26 cellular contexts compared by ENCODE assay signal in genomic region chr6:17878734-17879133, GRCh38.
"Had no signal": no experiment of that assay in that cellular context is flagged by ENCODE, and none has a peak within 500 bp of the region (broad histone marks: within the 10 kb centered on the region; RNA-seq: fewer than 3 reads in every experiment).

No MANE protein-coding gene starts in this region.

- H3K9me3 ChIP-seq: esophagus muscularis mucosa, left ventricle myocardium inferior, suprapubic skin, tibial artery, upper lobe of right lung had no signal

- H3K27me3 ChIP-seq: brain microvascular endothelial cell, esophagus muscularis mucosa, suprapubic skin, tibial artery, upper lobe of right lung had no signal

- FAIRE-seq: astrocyte, islet of Langerhans had no signal

- H3K27ac ChIP-seq: brain microvascular endothelial cell, left ventricle myocardium inferior, suprapubic skin, tibial artery, upper lobe of right lung had no signal

- DNase-seq: activated CD4-positive, alpha-beta memory T cell treated with anti-CD3 and anti-CD28 coated beads, Interleukin-2, amount 10 ng/mL, durations not matched to agents 7 days and 5 days; activated CD4-positive, alpha-beta T cell treated with anti-CD3 and anti-CD28 coated beads, Interleukin-2, amount 10 ng/mL, durations not matched to agents 24 days and 14 days; activated CD4-positive, CD25-positive, alpha-beta regulatory T cell treated with anti-CD3 and anti-CD28 coated beads, Interleukin-2, amount 50 U/mL, for 72 hours; activated CD8-positive, alpha-beta memory T cell treated with anti-CD3 and anti-CD28 coated beads, Interleukin-2, amount 50 U/mL, for 48 hours; activated gamma-delta T cell treated with Interleukin-2 at 50 U/mL for 16 hours; activated naive CD4-positive, alpha-beta T cell treated with anti-CD3 and anti-CD28 coated beads, Interleukin-2, amount 50 U/mL, for 16 hours; activated T-cell treated with anti-CD3 and anti-CD28 coated beads, Interleukin-2, amount 50 U/mL, for 24 hours; amniotic stem cell; brain microvascular endothelial cell; central memory CD4-positive, alpha-beta T cell; endodermal cell; foreskin melanocyte; left ventricle myocardium inferior; mammary epithelial cell; retina; stimulated activated CD4-positive, alpha-beta T cell treated with anti-CD3 and anti-CD28 coated beads, Interleukin-15, amount 100 ng/mL, for 24 hours; stimulated activated naive CD4-positive, alpha-beta T cell; T-helper 17 cell; T1000; tibial artery; upper lobe of right lung had no signal

- ATAC-seq: natural killer cell treated with Interleukin-12 subunit alpha and Interleukin-12 subunit beta and Interleukin-15 and Interleukin-18, amount 100 ng/mL, for 72 hours; T-helper 17 cell; upper lobe of right lung had no signal

- H3K36me3 ChIP-seq: brain microvascular endothelial cell, esophagus muscularis mucosa, left ventricle myocardium inferior, suprapubic skin, tibial artery, upper lobe of right lung had no signal

- H3K4me3 ChIP-seq: esophagus muscularis mucosa, left ventricle myocardium inferior, suprapubic skin, tibial artery, upper lobe of right lung had no signal
